Comparison of ENCODE assay signal across 14 cellular contexts in genomic region chr4:71604785-71605184, GRCh38.
DNase-seq lines count a peak whose midpoint lies in the region; ATAC-seq, FAIRE-seq and TF ChIP-seq lines count a peak whose summit lies in the region.
"Had no signal": no experiment of that assay in that cellular context is flagged by ENCODE, and none has a peak within 500 bp of the region (broad histone marks: within the 10 kb centered on the region; RNA-seq: fewer than 3 reads in every experiment).

No MANE protein-coding gene starts in this region.

- peak overlapping the region in 10 of 11 experiments; percentile 4 to 52 (median 38); a peak in 17 of 22 replicates for H3K4me2 ChIP-seq in BLaER1 treated with 17β-estradiol and CSF1 and Interleukin-3, amounts not matched to agents 10 nM and 100 nM

- peaks cover 15 to 45% (median 22%) of the 10 kb centered on the region in 10 experiments; a peak in 18 of 20 replicates for H3K4me1 ChIP-seq in BLaER1 treated with 17β-estradiol and CSF1 and Interleukin-3, amounts not matched to agents 10 nM and 100 nM
- H3K4me1 ChIP-seq: HAP-1, right atrium auricular region had no signal

- peak; percentile 98 for ATAC-seq in GM19324 (IDR thresholded peaks at IDR 0.05; ENCODE audit: low FRiP score, unreplicated experiment)
- peak; percentile 76 for ATAC-seq in HG02642 (IDR thresholded peaks at IDR 0.05; ENCODE audit: poor library complexity, unreplicated experiment)
- peak; percentile 99 for ATAC-seq in HG03439 (IDR thresholded peaks at IDR 0.05; ENCODE audit: unreplicated experiment)
- ATAC-seq in stimulated activated naive CD8-positive, alpha-beta T cell treated with anti-CD3 and anti-CD28 coated beads, Interleukin-15, Interleukin-2, amounts not matched to agents 100 U/mL and 50 U/mL, for 24 hours, result no peak

- H3K4me3 ChIP-seq in BLaER1 treated with 17β-estradiol and CSF1 and Interleukin-3, amounts not matched to agents 10 nM and 100 nM, result no peak overlapping the region
- H3K4me3 ChIP-seq: HAP-1, right atrium auricular region had no signal

- H3K9ac ChIP-seq in BLaER1 treated with 17β-estradiol and CSF1 and Interleukin-3, amounts not matched to agents 10 nM and 100 nM, result peak overlapping the region in 1 of 11 experiments; percentile 7; a peak in 1 of 22 replicates

- FAIRE-seq in GM12892 (lab: Jason Lieb, UNC), result no peak

- H4K20me1 ChIP-seq in BLaER1 treated with 17β-estradiol and CSF1 and Interleukin-3, amounts not matched to agents 10 nM and 100 nM, result no peaks in the 10 kb centered on the region

- no peaks in the 10 kb centered on the region for H3K27me3 ChIP-seq in BLaER1 treated with 17β-estradiol and CSF1 and Interleukin-3, amounts not matched to agents 10 nM and 100 nM
- H3K27me3 ChIP-seq: right atrium auricular region had no signal

- H3K36me3 ChIP-seq in BLaER1 treated with 17β-estradiol and CSF1 and Interleukin-3, amounts not matched to agents 10 nM and 100 nM, result no peaks in the 10 kb centered on the region
- H3K36me3 ChIP-seq: HAP-1, right atrium auricular region had no signal

- TF ChIP-seq POLR2A in GM12892 (IDR thresholded peaks at IDR 0.05; ENCODE audit: low read depth, low read length), result no peak

- H3K9me3 ChIP-seq in BLaER1 treated with 17β-estradiol and CSF1 and Interleukin-3, amounts not matched to agents 10 nM and 100 nM (replicated peaks in 1 of 11), result peaks cover 4 to 13% (median 9%) of the 10 kb centered on the region in 11 experiments; a peak in 15 of 22 replicates
- H3K9me3 ChIP-seq: HAP-1, right atrium auricular region had no signal

- DNase-seq in GM12892 (ENCODE audit: insufficient read length) (no peak), iPS-NIHi7 (ENCODE audit: extremely low spot score) (no peak), NCI-H1436 treated with DMSO at 0.1 percent for 48 hours (lab: John Stamatoyannopoulos, UW) (no peak)
- no peak for DNase-seq in stimulated activated naive CD8-positive, alpha-beta T cell treated with anti-CD3 and anti-CD28 coated beads, Interleukin-15, Interleukin-2, amounts not matched to agents 100 U/mL and 50 U/mL, for 24 hours
- DNase-seq: amniotic stem cell; DMS153; effector memory CD4-positive, alpha-beta T cell; NCI-H69 had no signal

- H3K27ac ChIP-seq in BLaER1 treated with 17β-estradiol and CSF1 and Interleukin-3, amounts not matched to agents 10 nM and 100 nM, result peak overlapping the region in 6 of 11 experiments; percentile 6 to 65 (median 50); a peak in 9 of 22 replicates
- H3K27ac ChIP-seq: right atrium auricular region had no signal
